In the genomic region with DNA sequence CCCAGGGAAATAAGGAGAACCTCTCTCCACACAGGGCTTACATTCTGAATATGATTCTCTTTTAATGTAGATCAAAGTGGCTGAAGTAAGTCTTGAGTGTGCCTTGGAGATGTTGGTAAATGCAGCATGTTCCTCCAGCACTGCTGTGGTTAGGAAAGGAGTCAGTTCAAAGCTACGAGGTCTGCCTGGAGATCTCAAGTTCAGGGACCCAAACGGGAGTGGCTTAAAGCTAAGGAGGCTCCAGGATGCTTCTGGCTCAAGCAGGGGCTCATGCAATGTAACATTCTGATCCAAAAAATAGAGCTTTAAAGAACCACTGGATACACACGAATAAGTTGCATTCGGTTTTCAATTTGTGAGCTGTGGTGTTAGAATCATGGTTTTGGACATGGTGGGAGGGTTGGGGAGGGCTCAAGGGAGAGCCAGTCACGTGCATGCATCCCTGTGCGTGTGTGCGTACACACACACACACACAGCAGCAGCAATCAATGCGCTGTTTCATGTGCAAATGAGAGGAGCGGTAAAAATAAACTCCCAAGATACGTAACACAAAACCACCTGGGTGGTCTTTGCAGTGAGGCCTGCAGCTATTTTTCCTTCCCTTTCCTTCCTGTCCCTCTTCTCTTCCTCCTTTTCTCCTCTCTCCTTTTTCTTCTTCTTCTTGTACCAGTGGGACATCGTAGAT, we compare ENCODE assay signal across 18 cellular contexts.
DNase-seq lines count a peak whose midpoint lies in the region; ATAC-seq and TF ChIP-seq lines count a peak whose summit lies in the region.
"Had no signal": no experiment of that assay in that cellular context is flagged by ENCODE, and none has a peak within 500 bp of the region (broad histone marks: within the 10 kb centered on the region; RNA-seq: fewer than 3 reads in every experiment).

No MANE protein-coding gene starts in this region.

- no peak for TF ChIP-seq POLR2A in IMR-90 (IDR thresholded peaks at IDR 0.05; ENCODE audit: low read depth, low read length)

- H2BK120ac ChIP-seq in IMR-90 (ENCODE audit: low read depth, low read length): peak overlapping the region; percentile 39

- H3K18ac ChIP-seq in IMR-90 (ENCODE audit: low read depth, low read length): peak overlapping the region; percentile 80

- dilution Hi-C loops in IMR-90 (cut with HindIII; ENCODE audit: low sequenced_read_pairs, unreplicated experiment): no loop called here

- H3K4me3 ChIP-seq in IMR-90 (ENCODE audit: insufficient read depth, low read depth, low read length): no peak overlapping the region
- no peak overlapping the region for H3K4me3 ChIP-seq in colonic mucosa
- H3K4me3 ChIP-seq in left lung: no peak overlapping the region
- no peak overlapping the region for H3K4me3 ChIP-seq in coronary artery
- H3K4me3 ChIP-seq: pancreas, stomach, uterus had no signal

- H2AFZ ChIP-seq in IMR-90 (replicated peaks; ENCODE audit: low read length, poor library complexity): peak overlapping the region; percentile 48

- H3K9me3 Mint-ChIP-seq in stimulated activated effector memory CD8-positive, alpha-beta T cell treated with anti-CD3 and anti-CD28 coated beads, Interleukin-12 subunit alpha, Interleukin-12 subunit beta, amount 100 ng/mL, for 72 hours: no peaks in the 10 kb centered on the region

- no peak overlapping the region for H3K23ac ChIP-seq in IMR-90 (ENCODE audit: low read depth, low read length)

- H4K20me1 ChIP-seq in IMR-90 (ENCODE audit: insufficient read depth, low read length): no peaks in the 10 kb centered on the region

- H3K9me3 ChIP-seq in IMR-90 (ENCODE audit: control insufficient read depth, insufficient read depth, low read length) (no peaks in the 10 kb centered on the region), colonic mucosa (no peaks in the 10 kb centered on the region), left lung (no peaks in the 10 kb centered on the region)
- H3K9me3 ChIP-seq: pancreas, stomach, uterus had no signal

- H3K4ac ChIP-seq in IMR-90 (ENCODE audit: low read depth, low read length): peak overlapping the region; percentile 31; the same call in 1 of the 2 replicates

- no peak for TF ChIP-seq RAD21 in IMR-90 (IDR thresholded peaks at IDR 0.05; ENCODE audit: low read length)

- peak overlapping the region; percentile 48 for H3K4me2 ChIP-seq in IMR-90 (ENCODE audit: low read depth, low read length)

- CTCF ChIA-PET in IMR-90 (lab: Yijun Ruan, JAX): interaction anchor here (1.4 to 1.6 kb wide), 2 partner anchors 17 to 166 kb away, joined by 3 to 6 read pairs; no protein-coding TSS in a partner anchor

- peak overlapping the region; percentile 25; the same call in 1 of the 3 replicates for H2BK15ac ChIP-seq in IMR-90 (ENCODE audit: low read depth, low read length)

- POLR2A ChIA-PET in IMR-90 (lab: Charles Lee; ENCODE audit: unreplicated experiment): interaction anchor here (0.6 kb wide), 1 partner anchor 15 kb away, joined by 3 read pairs; no protein-coding TSS in a partner anchor

- ATAC-seq in IMR-90 (ENCODE audit: low read depth): peak; percentile 7
- peak; percentile 55 for ATAC-seq in left lung
- no peak for ATAC-seq in stimulated activated effector memory CD8-positive, alpha-beta T cell treated with anti-CD3 and anti-CD28 coated beads, Interleukin-12 subunit alpha, Interleukin-12 subunit beta, amount 100 ng/mL, for 72 hours
- ATAC-seq in GM21447 (IDR thresholded peaks at IDR 0.05; ENCODE audit: unreplicated experiment): no peak
- ATAC-seq: HCT116 had no signal

- WGBS in IMR-90 (ENCODE audit: extremely low coverage in 2 of 2, insufficient read length in 1 of 2), 2 experiments: no CpG with 5 or more reads among the region's 11 CpGs

- no peaks in the 10 kb centered on the region for H3K36me3 ChIP-seq in IMR-90 (ENCODE audit: control insufficient read depth, insufficient read depth, low read length)
- no peaks in the 10 kb centered on the region for H3K36me3 ChIP-seq in colonic mucosa
- no peaks in the 10 kb centered on the region for H3K36me3 ChIP-seq in left lung
- H3K36me3 ChIP-seq: pancreas, stomach, uterus had no signal

- H3K9ac ChIP-seq in IMR-90 (ENCODE audit: low read depth, low read length): no peak overlapping the region
- H3K9ac ChIP-seq in colonic mucosa (ENCODE audit: low read depth in 2 of 2, low read length in 2 of 2): no peak overlapping the region

- H2AK9ac ChIP-seq in IMR-90 (replicated peaks; ENCODE audit: low read depth, low read length, poor library complexity): no peak overlapping the region

- BruUV-seq in IMR-90 (replicated peaks; lab: Mats Ljungman, UMichigan): no TSS peak

- no peak for TF ChIP-seq CTCF in IMR-90 (conservative IDR thresholded peaks at IDR 0.05; ENCODE audit: low read depth, low read length)
- no peak for TF ChIP-seq CTCF in colonic mucosa (IDR thresholded peaks at IDR 0.05)
- TF ChIP-seq CTCF in left lung (IDR thresholded peaks at IDR 0.05): no peak
- no peak for TF ChIP-seq CTCF in coronary artery (IDR thresholded peaks at IDR 0.05)

- no peak overlapping the region for H3K56ac ChIP-seq in IMR-90 (ENCODE audit: extremely low read depth, insufficient read depth, low read length)

- peaks cover 18% of the 10 kb centered on the region for H3K4me1 ChIP-seq in IMR-90 (ENCODE audit: control insufficient read depth, insufficient read depth, low read length)
- H3K4me1 ChIP-seq in colonic mucosa: peaks cover 5% of the 10 kb centered on the region
- peaks cover 0 to 12% of the 10 kb centered on the region in 2 donors for H3K4me1 ChIP-seq in left lung
- H3K4me1 ChIP-seq: pancreas, uterus had no signal

- peaks cover 75% of the 10 kb centered on the region for H3K4me1 Mint-ChIP-seq in stimulated activated effector memory CD8-positive, alpha-beta T cell treated with anti-CD3 and anti-CD28 coated beads, Interleukin-12 subunit alpha, Interleukin-12 subunit beta, amount 100 ng/mL, for 72 hours

- peak overlapping the region; percentile 55 for H2BK5ac ChIP-seq in IMR-90 (ENCODE audit: low read depth, low read length, poor library complexity, severe bottlenecking)

- peaks cover 3% of the 10 kb centered on the region; the same call in 1 of the 2 replicates for H3K9me1 ChIP-seq in IMR-90 (ENCODE audit: insufficient read depth, low read length)

- H3K27me3 ChIP-seq in IMR-90 (ENCODE audit: control insufficient read depth, insufficient read depth, low read length) (no peaks in the 10 kb centered on the region), colonic mucosa (no peaks in the 10 kb centered on the region), left lung (no peaks in the 10 kb centered on the region)
- H3K27me3 ChIP-seq: pancreas, stomach, uterus had no signal

- peak overlapping the region; percentile 35 for H3K27ac Mint-ChIP-seq in stimulated activated effector memory CD8-positive, alpha-beta T cell treated with anti-CD3 and anti-CD28 coated beads, Interleukin-12 subunit alpha, Interleukin-12 subunit beta, amount 100 ng/mL, for 72 hours
- H3K27ac Mint-ChIP-seq: activated CD4-positive, alpha-beta T cell treated with anti-CD3 and anti-CD28 coated beads, Interleukin-2, amount 10 ng/mL, durations not matched to agents 24 days and 14 days had no signal

- no peak overlapping the region; the same call in 1 of the 2 replicates for H3K14ac ChIP-seq in IMR-90 (replicated peaks; ENCODE audit: low read depth, low read length)

- H4K5ac ChIP-seq in IMR-90 (ENCODE audit: low read depth, low read length): peak overlapping the region; percentile 52

- peak overlapping the region in 1 of 2 experiments; percentile 18; a peak in 3 of 4 replicates for H4K8ac ChIP-seq in IMR-90 (ENCODE audit: low read depth in 2 of 2, low read length in 2 of 2)

- intact Hi-C loops in IMR-90 (cut with micrococcal nuclease): loop anchor here (5.0 to 10.0 kb wide), 2 partner anchors 212 to 1521 kb away; partner anchors contain the start of gene STARD3NL
- intact Hi-C loops in colonic mucosa (cut with DNase I): no loop called here
- intact Hi-C loops in left lung (cut with DNase I): no loop called here

- no peak overlapping the region for H3K4me3 Mint-ChIP-seq in stimulated activated effector memory CD8-positive, alpha-beta T cell treated with anti-CD3 and anti-CD28 coated beads, Interleukin-12 subunit alpha, Interleukin-12 subunit beta, amount 100 ng/mL, for 72 hours
- H3K4me3 Mint-ChIP-seq: activated CD4-positive, alpha-beta T cell treated with anti-CD3 and anti-CD28 coated beads, Interleukin-2, amount 10 ng/mL, durations not matched to agents 24 days and 14 days had no signal

- H3K79me1 ChIP-seq in IMR-90 (ENCODE audit: low read depth in 1 of 2, low read length in 2 of 2): no peaks in the 10 kb centered on the region

- DNase-seq in IMR-90: no peak
- no peak for DNase-seq in colonic mucosa
- DNase-seq in left lung: no peak
- DNase-seq in stimulated activated effector memory CD8-positive, alpha-beta T cell treated with anti-CD3 and anti-CD28 coated beads, Interleukin-12 subunit alpha, Interleukin-12 subunit beta, amount 100 ng/mL, for 72 hours (ENCODE audit: low spot score in 2 of 2): peak in 1 of 2 donors; percentile 36
- no peak for DNase-seq in coronary artery (ENCODE audit: low spot score)
- DNase-seq in medulla oblongata (ENCODE audit: extremely low spot score): no peak
- DNase-seq: activated CD4-positive, alpha-beta T cell treated with anti-CD3 and anti-CD28 coated beads, Interleukin-2, amount 10 ng/mL, durations not matched to agents 24 days and 14 days; activated CD8-positive, alpha-beta memory T cell treated with anti-CD3 and anti-CD28 coated beads, Interleukin-2, amount 50 U/mL, for 4 hours; activated gamma-delta T cell; effector memory CD4-positive, alpha-beta T cell; NCI-H1436; NCI-H82; pancreas; stimulated activated CD4-positive, alpha-beta T cell treated with anti-CD3 and anti-CD28 coated beads, Interleukin-1b, Interleukin-23, amount 100 ng/mL, for 48 hours; stomach; uterus had no signal

- peak overlapping the region; percentile 24; the same call in 1 of the 2 replicates for H3K27ac ChIP-seq in IMR-90 (ENCODE audit: insufficient read depth, low read length)
- H3K27ac ChIP-seq in colonic mucosa: peak overlapping the region; percentile 31
- H3K27ac ChIP-seq in left lung: no peak overlapping the region
- H3K27ac ChIP-seq in coronary artery: no peak overlapping the region
- H3K27ac ChIP-seq: stomach, uterus had no signal

- H4K91ac ChIP-seq in IMR-90 (ENCODE audit: insufficient read depth, low read depth, low read length): peak overlapping the region; percentile 42; the same call in 1 of the 2 replicates

- peak overlapping the region; percentile 23 for H2AK5ac ChIP-seq in IMR-90 (ENCODE audit: low read depth, low read length)

- peaks cover 70% of the 10 kb centered on the region for H3K36me3 Mint-ChIP-seq in stimulated activated effector memory CD8-positive, alpha-beta T cell treated with anti-CD3 and anti-CD28 coated beads, Interleukin-12 subunit alpha, Interleukin-12 subunit beta, amount 100 ng/mL, for 72 hours

- in situ Hi-C loops in IMR-90 (cut with MboI; ENCODE audit: low sequenced_read_pairs): no loop called here

- H2BK20ac ChIP-seq in IMR-90 (ENCODE audit: low read depth, low read length): peak overlapping the region; percentile 46; the same call in 1 of the 2 replicates

TF ChIP-seq in IMR-90, 13 proteins besides CTCF, POLR2A, EP300 and RAD21:
- TF ChIP-seq MAFK (IDR thresholded peaks at IDR 0.05; ENCODE audit: low read depth, low read length): no peak
TF ChIP-seq in IMR-90: peak in this region for 0.

Comparison
In these comparisons a context has a peak if more than half of its experiments do, and no peak if none do; other contexts are left out.
1. ATAC-seq: peak in IMR-90 (single experiment) and left lung (single experiment); none in stimulated activated effector memory CD8-positive, alpha-beta T cell treated with anti-CD3 and anti-CD28 coated beads, Interleukin-12 subunit alpha, Interleukin-12 subunit beta, amount 100 ng/mL, for 72 hours (single experiment) and GM21447 (single experiment).
2. H3K27ac ChIP-seq: peak in IMR-90 (single experiment) and colonic mucosa (single experiment); none in left lung (0 of 2) and coronary artery (0 of 2).